In the genomic region with DNA sequence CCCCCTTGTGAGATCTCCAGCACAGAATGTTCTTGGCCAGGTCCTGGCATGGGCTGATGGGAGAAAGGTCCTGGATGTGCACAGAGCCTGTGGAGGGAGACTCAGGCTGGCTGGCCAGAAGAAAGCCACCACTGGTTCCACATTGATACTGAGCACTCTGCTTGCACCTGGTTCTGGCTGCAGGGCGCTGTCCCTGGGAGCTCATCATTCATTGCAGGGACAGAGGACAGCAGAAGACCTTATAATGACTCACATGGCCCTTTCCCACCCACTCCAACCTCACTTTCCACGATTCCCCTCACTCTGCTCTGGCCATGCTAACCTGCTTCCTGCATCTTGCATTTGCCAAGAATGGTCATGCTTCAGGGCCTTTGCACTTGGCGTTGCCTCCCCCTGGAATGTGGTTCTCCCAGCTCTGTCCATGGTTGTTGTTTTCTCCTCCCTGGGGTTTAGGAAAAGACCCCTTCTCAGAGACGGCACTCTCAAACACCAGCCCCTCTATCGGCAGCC, we compare ENCODE assay signal across 10 cellular contexts. TPM values are rescaled to one million over a fixed set of nuclear protein-coding genes. Genes with fewer than 3 reads are reported as not detected.
DNase-seq lines count a peak whose midpoint lies in the region; ATAC-seq and TF ChIP-seq lines count a peak whose summit lies in the region.
"Had no signal": no experiment of that assay in that cellular context is flagged by ENCODE, and none has a peak within 500 bp of the region (broad histone marks: within the 10 kb centered on the region; RNA-seq: fewer than 3 reads in every experiment).

No MANE protein-coding gene starts in this region.

- ATAC-seq in stimulated activated naive CD8-positive, alpha-beta T cell treated with anti-CD3 and anti-CD28 coated beads, Interleukin-15, Interleukin-2, amounts not matched to agents 100 U/mL and 50 U/mL, for 24 hours: no peak
- ATAC-seq in foreskin keratinocyte: no peak
- no peak for ATAC-seq in HG02588 (IDR thresholded peaks at IDR 0.05; ENCODE audit: unreplicated experiment)
- no peak for ATAC-seq in GM21737 (IDR thresholded peaks at IDR 0.05; ENCODE audit: unreplicated experiment)
- no peak for ATAC-seq in GM21515 (IDR thresholded peaks at IDR 0.05; ENCODE audit: unreplicated experiment)

- H3K4me1 Mint-ChIP-seq in stimulated activated naive CD8-positive, alpha-beta T cell treated with anti-CD3 and anti-CD28 coated beads, Interleukin-15, Interleukin-2, amounts not matched to agents 100 ng/mL and 50 ng/mL, for 24 hours (ENCODE audit: low read depth): peaks cover 42% of the 10 kb centered on the region

- no peak overlapping the region for H3K4me3 Mint-ChIP-seq in stimulated activated naive CD8-positive, alpha-beta T cell treated with anti-CD3 and anti-CD28 coated beads, Interleukin-15, Interleukin-2, amounts not matched to agents 100 ng/mL and 50 ng/mL, for 24 hours

- intact Hi-C loops in posterior vena cava (cut with DNase I): no loop called here

- peak overlapping the region; percentile 93 for H3K27ac Mint-ChIP-seq in stimulated activated naive CD8-positive, alpha-beta T cell treated with anti-CD3 and anti-CD28 coated beads, Interleukin-15, Interleukin-2, amounts not matched to agents 100 ng/mL and 50 ng/mL, for 24 hours

- peak overlapping the region; percentile 94 for H3K27ac ChIP-seq in VCaP
- peak overlapping the region; percentile 34 for H3K27ac ChIP-seq in foreskin keratinocyte

- H3K27me3 Mint-ChIP-seq in stimulated activated naive CD8-positive, alpha-beta T cell treated with anti-CD3 and anti-CD28 coated beads, Interleukin-15, Interleukin-2, amounts not matched to agents 100 ng/mL and 50 ng/mL, for 24 hours: peaks cover 12% of the 10 kb centered on the region

- H3K9me3 Mint-ChIP-seq in stimulated activated naive CD8-positive, alpha-beta T cell treated with anti-CD3 and anti-CD28 coated beads, Interleukin-15, Interleukin-2, amounts not matched to agents 100 ng/mL and 50 ng/mL, for 24 hours: no peaks in the 10 kb centered on the region

- peaks cover 17% of the 10 kb centered on the region for H3K4me1 ChIP-seq in foreskin keratinocyte

- H3K27me3 ChIP-seq in foreskin keratinocyte: no peaks in the 10 kb centered on the region

- DNase-seq in stimulated activated naive CD8-positive, alpha-beta T cell treated with anti-CD3 and anti-CD28 coated beads, Interleukin-15, Interleukin-2, amounts not matched to agents 100 U/mL and 50 U/mL, for 24 hours: no peak
- no peak for DNase-seq in foreskin keratinocyte
- DNase-seq in posterior vena cava (ENCODE audit: low spot score): no peak
- DNase-seq: erythroblast had no signal

- no peaks in the 10 kb centered on the region for H3K36me3 Mint-ChIP-seq in stimulated activated naive CD8-positive, alpha-beta T cell treated with anti-CD3 and anti-CD28 coated beads, Interleukin-15, Interleukin-2, amounts not matched to agents 100 ng/mL and 50 ng/mL, for 24 hours (ENCODE audit: low read depth)

- no peak for TF ChIP-seq CTCF in VCaP (conservative IDR thresholded peaks at IDR 0.05)
- no peak for TF ChIP-seq CTCF in foreskin keratinocyte (conservative IDR thresholded peaks at IDR 0.05)

RNA-seq across cellular contexts. Expression of a gene that starts 10.3 kb away (rescaled TPM):
- 512 and 2,317 TPM in 2 replicates for total RNA-seq in foreskin keratinocyte
- polyA plus RNA-seq in foreskin keratinocyte: 509 and 2,315 TPM in 2 replicates
- 1 to 10 TPM; 4.1 to 6.8 TPM for total RNA-seq in posterior vena cava
- total RNA-seq: temporal lobe had no signal

RNA-seq across cellular contexts. Expression of a gene that starts 31.1 kb away (rescaled TPM):
- total RNA-seq in foreskin keratinocyte (0.04 TPM in 1 of 2 replicates, not detected in the other), posterior vena cava (not detected)
- polyA plus RNA-seq in foreskin keratinocyte: 0.02 TPM in 1 of 2 replicates, not detected in the other

RNA-seq across cellular contexts. Expression of a gene that starts 48.0 kb away (rescaled TPM):
- total RNA-seq in foreskin keratinocyte: not detected in 2 replicates
- 0.10 and 0.14 TPM in 2 replicates for polyA plus RNA-seq in foreskin keratinocyte
- not detected for total RNA-seq in posterior vena cava
- total RNA-seq: temporal lobe had no signal

RNA-seq across cellular contexts. Expression of a gene that starts 51.5 kb away (rescaled TPM):
- total RNA-seq in foreskin keratinocyte (2.5 and 5.3 TPM in 2 replicates), posterior vena cava (under 1 TPM; 0.19 to 0.48 TPM)
- polyA plus RNA-seq in foreskin keratinocyte: 2.2 and 4.1 TPM in 2 replicates

Comparison
In these comparisons a context has a peak if more than half of its experiments do, and no peak if none do; other contexts are left out.
1. RNA of a gene that starts 10.3 kb away (total RNA-seq): 512 to 2,317 TPM in foreskin keratinocyte; 4.1 to 6.8 TPM in posterior vena cava; every median in the first group is over 10 times any median in the second.